ENCODE assay signal across 8 cellular contexts in genomic region chr4:87543835-87544461, GRCh38. TPM values are rescaled to one million over a fixed set of nuclear protein-coding genes. Genes with fewer than 3 reads are reported as not detected.
DNase-seq lines count a peak whose midpoint lies in the region; ATAC-seq and TF ChIP-seq lines count a peak whose summit lies in the region.

No MANE protein-coding gene starts in this region.

- H3K9ac ChIP-seq in Karpas-422 (ENCODE audit: low read length) (no peak overlapping the region), liver (ENCODE audit: low read depth in 1 of 2, low read length in 2 of 2) (no peak overlapping the region)

- intact Hi-C loops in Caco-2 (cut with micrococcal nuclease; ENCODE audit: unreplicated experiment) (loop anchor here (1.0 to 10.0 kb wide), 2 partner anchors 101 to 295 kb away; no protein-coding TSS in a partner anchor), MCF 10A (cut with micrococcal nuclease) (loop anchor here (1.0 to 5.0 kb wide), 6 partner anchors 135 to 428 kb away; no protein-coding TSS in a partner anchor)

- H3K27me3 Mint-ChIP-seq in Caco-2 (ENCODE audit: insufficient read depth, unreplicated experiment) = peaks cover 13% of the 10 kb centered on the region
- H3K27me3 Mint-ChIP-seq in MCF 10A (ENCODE audit: insufficient read depth, unreplicated experiment) = no peaks in the 10 kb centered on the region

- H3K4me1 ChIP-seq in Caco-2 = no peaks in the 10 kb centered on the region
- no peaks in the 10 kb centered on the region for H3K4me1 ChIP-seq in Karpas-422 (ENCODE audit: low read length)
- H3K4me1 ChIP-seq in liver (ENCODE audit: control insufficient read depth in 4 of 4, insufficient read depth in 4 of 4, low read length in 3 of 4) = no peaks in the 10 kb centered on the region

- H3K4me1 Mint-ChIP-seq in Caco-2 (ENCODE audit: low read depth, unreplicated experiment) (no peaks in the 10 kb centered on the region), MCF 10A (ENCODE audit: insufficient read depth, unreplicated experiment) (no peaks in the 10 kb centered on the region)

- TF ChIP-seq RAD21 in liver (IDR thresholded peaks at IDR 0.05) = peak; percentile 51 to 65

- WGBS in liver = 55% methylated on average over 3 of the region's 3 CpGs

- no peak overlapping the region for H2AFZ ChIP-seq in Karpas-422 (ENCODE audit: low read length)

- H3K4me3 Mint-ChIP-seq in Caco-2 (ENCODE audit: unreplicated experiment) = no peak overlapping the region
- no peak overlapping the region for H3K4me3 Mint-ChIP-seq in MCF 10A (ENCODE audit: unreplicated experiment)

- TF ChIP-seq CTCF in Caco-2 (IDR thresholded peaks at IDR 0.05; ENCODE audit: insufficient read depth in 1 of 2, low read depth in 1 of 2, low read length in 1 of 2, severe bottlenecking in 1 of 2, unreplicated experiment in 1 of 2) (peak; percentile 39 to 55), MCF 10A (IDR thresholded peaks at IDR 0.05; ENCODE audit: unreplicated experiment) (peak; percentile 53), liver (IDR thresholded peaks at IDR 0.05; ENCODE audit: low read depth, low read length, missing input control) (peak; percentile 27)

- no peaks in the 10 kb centered on the region for H3K36me3 Mint-ChIP-seq in Caco-2 (ENCODE audit: insufficient read depth, unreplicated experiment)
- no peaks in the 10 kb centered on the region for H3K36me3 Mint-ChIP-seq in MCF 10A (ENCODE audit: insufficient read depth, unreplicated experiment)

- no peak for ATAC-seq in HG02798 (IDR thresholded peaks at IDR 0.05; ENCODE audit: poor library complexity, unreplicated experiment)
- no peak for ATAC-seq in GM21360 (IDR thresholded peaks at IDR 0.05; ENCODE audit: unreplicated experiment)

- H3K9me2 ChIP-seq in Karpas-422 (replicated peaks; ENCODE audit: insufficient read depth, low read length) = no peaks in the 10 kb centered on the region

- no TSS peak for BruUV-seq in Caco-2 (replicated peaks; lab: Mats Ljungman, UMichigan)
- BruUV-seq in MCF 10A (replicated peaks; lab: Mats Ljungman, UMichigan) = no TSS peak

- POLR2A ChIA-PET in Caco-2 (lab: Charles Lee) (no interaction called here), MCF 10A (lab: Yijun Ruan, JAX) (interaction anchor here (0.5 to 1.5 kb wide), 7 partner anchors 17 to 1181 kb away, joined by 3 to 6 read pairs (median 3); no protein-coding TSS in a partner anchor)

- H3K4me3 ChIP-seq in Caco-2 (ENCODE audit: low read depth, low read length) = no peak overlapping the region
- H3K4me3 ChIP-seq in Karpas-422 (ENCODE audit: low read length) = no peak overlapping the region
- H3K4me3 ChIP-seq in liver (ENCODE audit: low read depth in 1 of 3, low read length in 3 of 3) = no peak overlapping the region

- H3K27ac Mint-ChIP-seq in Caco-2 (ENCODE audit: unreplicated experiment) (no peak overlapping the region), MCF 10A (ENCODE audit: low read depth, unreplicated experiment) (no peak overlapping the region)

- CTCF ChIA-PET in Caco-2 (lab: Charles Lee) (interaction anchor here (0.6 to 1.0 kb wide), 3 partner anchors 240 to 306 kb away, joined by 3 to 6 read pairs (median 5); no protein-coding TSS in a partner anchor), MCF 10A (lab: Yijun Ruan, JAX) (interaction anchor here (0.6 to 3.9 kb wide), 38 partner anchors 9 to 674 kb away, joined by 3 to 44 read pairs (median 4); partner anchors contain the start of genes DMP1 and SPARCL1)

- H3K9me3 ChIP-seq in Caco-2 (no peaks in the 10 kb centered on the region), Karpas-422 (ENCODE audit: low read length) (no peaks in the 10 kb centered on the region), liver (ENCODE audit: control insufficient read depth in 4 of 4, low read length in 3 of 4) (no peaks in the 10 kb centered on the region)

- H3K79me2 ChIP-seq in Karpas-422 (ENCODE audit: low read length) = no peaks in the 10 kb centered on the region

- H3K36me3 ChIP-seq in Caco-2 (ENCODE audit: control insufficient read depth, insufficient read depth, low read length) (no peaks in the 10 kb centered on the region), Karpas-422 (ENCODE audit: insufficient read depth, low read length) (no peaks in the 10 kb centered on the region), liver (ENCODE audit: control insufficient read depth in 4 of 4, insufficient read depth in 3 of 4, low read depth in 1 of 4, low read length in 3 of 4) (no peaks in the 10 kb centered on the region)

- DNase-seq in Caco-2 (peak in 1 of 2 experiments; percentile 29), Karpas-422 (peak; percentile 52), MCF 10A (ENCODE audit: unreplicated experiment) (peak; percentile 74), NCI-H1436 treated with DMSO at 0.1 percent for 48 hours (lab: John Stamatoyannopoulos, UW) (no peak), cortex of kidney (lab: John Stamatoyannopoulos, UW) (no peak)

- no peaks in the 10 kb centered on the region for H3K9me3 Mint-ChIP-seq in Caco-2 (ENCODE audit: unreplicated experiment)
- no peaks in the 10 kb centered on the region for H3K9me3 Mint-ChIP-seq in MCF 10A (ENCODE audit: unreplicated experiment)

- H4K20me1 ChIP-seq in Karpas-422 (ENCODE audit: insufficient read depth, low read depth, low read length) = no peaks in the 10 kb centered on the region

- no peak overlapping the region for H3K27ac ChIP-seq in Karpas-422 (ENCODE audit: low read length)
- H3K27ac ChIP-seq in liver (ENCODE audit: low read depth in 1 of 2, low read length in 2 of 2) = no peak overlapping the region

- H3K27me3 ChIP-seq in Caco-2 (replicated peaks; ENCODE audit: control insufficient read depth, insufficient read depth, low read length) = no peaks in the 10 kb centered on the region
- no peaks in the 10 kb centered on the region for H3K27me3 ChIP-seq in Karpas-422 (ENCODE audit: low read length)
- H3K27me3 ChIP-seq in liver (ENCODE audit: control insufficient read depth in 4 of 4, insufficient read depth in 4 of 4, low read length in 3 of 4) = no peaks in the 10 kb centered on the region

- H3K4me2 ChIP-seq in Karpas-422 (ENCODE audit: low read depth, low read length, poor library complexity, severe bottlenecking) = no peak overlapping the region

TF ChIP-seq in liver, 16 proteins besides CTCF, POLR2A, EP300 and RAD21:
- TF ChIP-seq ZBTB33 (IDR thresholded peaks at IDR 0.05) (no peak), RXRA (IDR thresholded peaks at IDR 0.05) (no peak), JUND (IDR thresholded peaks at IDR 0.05) (no peak), TAF1 (conservative IDR thresholded peaks at IDR 0.05) (no peak), ATF3 (IDR thresholded peaks at IDR 0.05) (no peak), GABPA (IDR thresholded peaks at IDR 0.05 in 1 of 2, conservative IDR thresholded peaks at IDR 0.05 in 1 of 2) (no peak), MAX (IDR thresholded peaks at IDR 0.05) (no peak), FOXA1 (IDR thresholded peaks at IDR 0.05) (no peak), FOXA2 (IDR thresholded peaks at IDR 0.05) (no peak)

RNA-seq across cellular contexts. Expression of gene SPARCL1, which starts 14.8 kb away (rescaled TPM):
- 0.18 TPM in 1 of 2 replicates, not detected in the other for total RNA-seq in Caco-2 (2022)
- total RNA-seq in Karpas-422 (2014; rRNA removed; shearing (Covaris generic); ENCODE audit: low replicate concordance) = 0.11 TPM in 1 of 2 replicates, not detected in the other
- total RNA-seq in MCF 10A (2022) = not detected in 2 replicates
- total RNA-seq in liver = 10 to 100 TPM in 1 of 2 donors, 1 to 10 TPM in 1; 1.9 to 25.8 TPM
- 10 to 100 TPM; 10.6 to 16.1 TPM for polyA plus RNA-seq in liver

Comparison
In these comparisons a context has a peak if more than half of its experiments do, and no peak if none do; other contexts are left out.
1. DNase-seq: peak in Karpas-422 (single experiment) and MCF 10A (single experiment); none in NCI-H1436 treated with DMSO at 0.1 percent for 48 hours (single experiment) and cortex of kidney (single experiment).
2. Peak in every context shown above with its lines, with median percentiles within 50 percentile points of each other: CTCF ChIP-seq.